Comparison of ENCODE assay signal across 20 cellular contexts in the genomic region with DNA sequence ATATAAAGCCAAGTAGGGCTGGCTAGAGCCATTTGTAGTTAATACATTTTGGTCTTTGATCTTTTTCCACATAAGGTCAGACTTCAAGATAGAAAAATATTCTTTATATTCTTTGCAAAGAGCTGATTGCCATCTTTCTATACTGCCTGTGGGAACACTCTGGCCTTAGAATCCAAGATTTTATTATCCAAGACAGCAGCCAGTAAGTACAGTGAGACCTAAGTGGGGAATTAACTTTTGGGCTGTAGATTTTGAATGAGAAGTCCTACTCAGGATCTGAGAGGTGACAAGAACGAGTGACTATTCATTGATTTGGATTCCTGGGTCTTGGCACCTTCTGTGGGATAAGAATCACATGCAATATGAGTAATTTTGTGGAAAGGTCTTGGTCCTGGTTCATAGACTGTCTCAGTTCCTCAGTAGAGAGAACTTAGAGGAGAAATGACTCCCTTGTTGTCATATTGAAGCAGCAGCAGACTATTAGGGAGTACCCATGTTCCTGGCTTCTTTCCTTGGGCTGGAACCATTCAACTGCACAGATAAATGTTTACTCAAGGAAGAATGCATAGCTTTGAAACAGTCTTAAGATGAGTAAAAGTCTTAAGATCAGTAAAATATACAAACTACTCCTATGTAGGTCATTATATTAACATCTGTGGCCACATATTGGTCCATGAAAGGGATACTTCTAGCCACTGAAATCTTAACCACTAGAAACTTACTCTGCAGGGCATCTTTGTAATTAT.
A peak's percentile ranks its signal among the peaks of the same experiment; 100 is the strongest.
DNase-seq lines count a peak whose midpoint lies in the region; ATAC-seq and TF ChIP-seq lines count a peak whose summit lies in the region.
"Had no signal": no experiment of that assay in that cellular context is flagged by ENCODE, and none has a peak within 500 bp of the region (broad histone marks: within the 10 kb centered on the region; RNA-seq: fewer than 3 reads in every experiment).

No MANE protein-coding gene starts in this region.

- H3K9me3 ChIP-seq in hepatocyte (ENCODE audit: low read depth) = no peaks in the 10 kb centered on the region
- no peaks in the 10 kb centered on the region for H3K9me3 ChIP-seq in sigmoid colon
- no peaks in the 10 kb centered on the region for H3K9me3 ChIP-seq in thyroid gland
- H3K9me3 ChIP-seq in heart right ventricle = no peaks in the 10 kb centered on the region
- H3K9me3 ChIP-seq: left ventricle myocardium inferior had no signal

- no peaks in the 10 kb centered on the region for H4K20me1 ChIP-seq in hepatocyte (ENCODE audit: insufficient read depth, poor library complexity, severe bottlenecking)

- H3K36me3 Mint-ChIP-seq in Calu3 (ENCODE audit: insufficient read depth, unreplicated experiment) = peaks cover 8% of the 10 kb centered on the region

- H3K4me3 ChIP-seq in hepatocyte (no peak overlapping the region), sigmoid colon (no peak overlapping the region), thyroid gland (replicated peaks in 1 of 3) (no peak overlapping the region), heart right ventricle (no peak overlapping the region)
- H3K4me3 ChIP-seq: left ventricle myocardium inferior, neural progenitor cell had no signal

- no TSS peak for BruUV-seq in Calu3 (replicated peaks; lab: Mats Ljungman, UMichigan)

- H3K27me3 Mint-ChIP-seq in Calu3 (ENCODE audit: unreplicated experiment) = no peaks in the 10 kb centered on the region
- H3K27me3 Mint-ChIP-seq: activated CD4-positive, alpha-beta T cell treated with anti-CD3 and anti-CD28 coated beads, Interleukin-2, amount 10 ng/mL, durations not matched to agents 24 days and 14 days; B cell had no signal

- intact Hi-C loops in Calu3 (cut with micrococcal nuclease; ENCODE audit: unreplicated experiment) = loop anchor here (2.0 kb wide), 1 partner anchor 17 kb away; no protein-coding TSS in a partner anchor
- intact Hi-C loops in sigmoid colon (cut with DNase I) = no loop called here
- intact Hi-C loops in thyroid gland (cut with DNase I) = no loop called here
- intact Hi-C loops in heart right ventricle (cut with DNase I) = no loop called here

- H2AFZ ChIP-seq in hepatocyte = no peak overlapping the region
- H2AFZ ChIP-seq: neural progenitor cell had no signal

- TF ChIP-seq EP300 in sigmoid colon (IDR thresholded peaks at IDR 0.05) = no peak

- H3K27ac ChIP-seq in VCaP (peak overlapping the region; percentile 94), hepatocyte (peak overlapping the region; percentile 87), sigmoid colon (peak overlapping the region; percentile 59 to 84 (median 74)), thyroid gland (no peak overlapping the region), heart right ventricle (no peak overlapping the region)
- H3K27ac ChIP-seq: left ventricle myocardium inferior, neural progenitor cell had no signal

- no peak overlapping the region for H3K4me3 Mint-ChIP-seq in Calu3 (ENCODE audit: low read depth, unreplicated experiment)
- H3K4me3 Mint-ChIP-seq: activated CD4-positive, alpha-beta T cell treated with anti-CD3 and anti-CD28 coated beads, Interleukin-2, amount 10 ng/mL, durations not matched to agents 24 days and 14 days; activated T-helper 1 cell treated with anti-CD3 and anti-CD28 coated beads, Interleukin-12 subunit alpha, Interleukin-12 subunit beta, Interleukin-2, Interleukin-4 antibody, amounts not matched to agents 30 ng/mL and 10 ng/mL and 1 ng/mL, durations not matched to agents 14 hours and 24 hours and 36 hours; B cell; neural progenitor cell had no signal

- H3K27me3 ChIP-seq in hepatocyte = no peaks in the 10 kb centered on the region
- H3K27me3 ChIP-seq in sigmoid colon = no peaks in the 10 kb centered on the region
- no peaks in the 10 kb centered on the region for H3K27me3 ChIP-seq in thyroid gland
- no peaks in the 10 kb centered on the region for H3K27me3 ChIP-seq in heart right ventricle
- H3K27me3 ChIP-seq: neural progenitor cell had no signal

- H3K9me2 ChIP-seq in hepatocyte (replicated peaks; ENCODE audit: insufficient read depth) = no peaks in the 10 kb centered on the region

- TF ChIP-seq POLR2A in sigmoid colon (IDR thresholded peaks at IDR 0.05) (no peak), thyroid gland (IDR thresholded peaks at IDR 0.05) (no peak)

- H3K79me2 ChIP-seq in hepatocyte = no peaks in the 10 kb centered on the region

- peak overlapping the region; percentile 1 for H3K4me2 ChIP-seq in hepatocyte

- H3K4me1 Mint-ChIP-seq in Calu3 (ENCODE audit: low read depth, unreplicated experiment) = peaks cover 65% of the 10 kb centered on the region
- H3K4me1 Mint-ChIP-seq: activated CD4-positive, alpha-beta T cell treated with anti-CD3 and anti-CD28 coated beads, Interleukin-2, amount 10 ng/mL, durations not matched to agents 24 days and 14 days; B cell had no signal

- H3K27ac Mint-ChIP-seq in Calu3 (ENCODE audit: unreplicated experiment) = peak overlapping the region; percentile 79
- H3K27ac Mint-ChIP-seq: activated CD4-positive, alpha-beta T cell treated with anti-CD3 and anti-CD28 coated beads, Interleukin-2, amount 10 ng/mL, durations not matched to agents 24 days and 14 days; activated T-helper 1 cell treated with anti-CD3 and anti-CD28 coated beads, Interleukin-12 subunit alpha, Interleukin-12 subunit beta, Interleukin-2, Interleukin-4 antibody, amounts not matched to agents 30 ng/mL and 10 ng/mL and 1 ng/mL, durations not matched to agents 14 hours and 24 hours and 36 hours; B cell; neural progenitor cell had no signal

- no peak for ATAC-seq in heart right ventricle

- no peak for TF ChIP-seq CTCF in Calu3 (IDR thresholded peaks at IDR 0.05; ENCODE audit: unreplicated experiment)
- no peak for TF ChIP-seq CTCF in VCaP (conservative IDR thresholded peaks at IDR 0.05)
- no peak for TF ChIP-seq CTCF in hepatocyte (IDR thresholded peaks at IDR 0.05; ENCODE audit: poor library complexity)
- no peak for TF ChIP-seq CTCF in sigmoid colon (IDR thresholded peaks at IDR 0.05)
- no peak for TF ChIP-seq CTCF in thyroid gland (IDR thresholded peaks at IDR 0.05)
- TF ChIP-seq CTCF in heart right ventricle (IDR thresholded peaks at IDR 0.05) = no peak

- CTCF ChIA-PET in Calu3 (lab: Charles Lee) = interaction anchor here (1.4 to 2.3 kb wide), 2 partner anchors 17 to 19 kb away, joined by 3 to 11 read pairs; no protein-coding TSS in a partner anchor

- H3K9me3 Mint-ChIP-seq in Calu3 (ENCODE audit: low read depth, unreplicated experiment) = peaks cover 4% of the 10 kb centered on the region
- H3K9me3 Mint-ChIP-seq: activated T-helper 1 cell treated with anti-CD3 and anti-CD28 coated beads, Interleukin-12 subunit alpha, Interleukin-12 subunit beta, Interleukin-2, Interleukin-4 antibody, amounts not matched to agents 30 ng/mL and 10 ng/mL and 1 ng/mL, durations not matched to agents 14 hours and 24 hours and 36 hours; neural progenitor cell had no signal

- no peak for DNase-seq in Calu3
- DNase-seq in hepatocyte (ENCODE audit: low spot score) = no peak
- DNase-seq in sigmoid colon = no peak
- DNase-seq in thyroid gland = no peak
- DNase-seq in stimulated activated CD4-positive, alpha-beta T cell treated with anti-CD3 and anti-CD28 coated beads, Interleukin-4, amount 100 ng/mL, for 4 hours = no peak
- DNase-seq in NCI-H187 treated with DMSO at 0.1 percent for 48 hours (lab: John Stamatoyannopoulos, UW) = no peak
- no peak for DNase-seq in heart right ventricle
- DNase-seq: activated CD4-positive, alpha-beta T cell treated with anti-CD3 and anti-CD28 coated beads, Interleukin-2, amount 10 ng/mL, durations not matched to agents 24 days and 14 days; amygdala; DMS79; effector CD4-positive, alpha-beta T cell; head of caudate nucleus; left ventricle myocardium inferior; NCI-H187; T-helper 2 cell; trophoblast cell had no signal

- H3K36me3 ChIP-seq in hepatocyte (replicated peaks; ENCODE audit: insufficient read depth, low read depth) = no peaks in the 10 kb centered on the region
- no peaks in the 10 kb centered on the region for H3K36me3 ChIP-seq in sigmoid colon
- H3K36me3 ChIP-seq in thyroid gland = no peaks in the 10 kb centered on the region
- H3K36me3 ChIP-seq in heart right ventricle = no peaks in the 10 kb centered on the region
- H3K36me3 ChIP-seq: left ventricle myocardium inferior, neural progenitor cell had no signal

- 87% methylated on average over 1 of the region's 1 CpG for WGBS in hepatocyte (ENCODE audit: low lambda C conversion rate, missing lambda C conversion rate)
- 51 to 74% methylated on average over 1 of the region's 1 CpG for WGBS in sigmoid colon, 2 donors
- WGBS in thyroid gland, 2 donors = 81 to 88% methylated on average over 1 of the region's 1 CpG
- WGBS in heart right ventricle, 2 donors = 90 to 95% methylated on average over 1 of the region's 1 CpG

- H3K4me1 ChIP-seq in hepatocyte (ENCODE audit: insufficient read depth) = peaks cover 75% of the 10 kb centered on the region
- H3K4me1 ChIP-seq in sigmoid colon = peaks cover 0 to 96% (median 68%) of the 10 kb centered on the region in 4 donors
- H3K4me1 ChIP-seq in thyroid gland = peaks cover 0 to 19% of the 10 kb centered on the region in 2 donors
- H3K4me1 ChIP-seq in heart right ventricle = no peaks in the 10 kb centered on the region
- H3K4me1 ChIP-seq: left ventricle myocardium inferior had no signal

Comparison
In these comparisons a context has a peak if more than half of its experiments do, and no peak if none do; other contexts are left out.
1. H3K27ac ChIP-seq: peak in VCaP (single experiment), hepatocyte (single experiment) and sigmoid colon (4 of 4); none in thyroid gland (0 of 3) and heart right ventricle (0 of 10).